Comparison of ENCODE assay signal across 1 cellular context in genomic region chr16:2473999-2474876, GRCh38.
TF ChIP-seq lines count a peak whose summit lies in the region.

No MANE protein-coding gene starts in this region.

TF ChIP-seq in HepG2, 621 proteins besides CTCF, POLR2A, EP300 and RAD21 (continued from another document and continues in another):
- TF ChIP-seq HNF1A (IDR thresholded peaks at IDR 0.05; ENCODE audit: low read depth) (no peak), HNF1A (CRISPR knock-in tag; IDR thresholded peaks at IDR 0.05; ENCODE audit: borderline replicate concordance) (0 out of 2 replicates have a peak, but pooled peaks have one; percentile 17), ZNF766 (CRISPR knock-in tag; IDR thresholded peaks at IDR 0.05; ENCODE audit: borderline replicate concordance) (no peak), ZNF546 (CRISPR knock-in tag; conservative IDR thresholded peaks at IDR 0.05) (no peak), ARNT2 (CRISPR knock-in tag; IDR thresholded peaks at IDR 0.05; ENCODE audit: low read depth) (0 out of 2 replicates have a peak, but pooled peaks have one; percentile 57), ZC3H4 (CRISPR knock-in tag; IDR thresholded peaks at IDR 0.05; ENCODE audit: borderline replicate concordance) (no peak), NR2F2 (IDR thresholded peaks at IDR 0.05; ENCODE audit: borderline replicate concordance, low read depth) (no peak), RXRB (CRISPR knock-in tag; IDR thresholded peaks at IDR 0.05; ENCODE audit: borderline replicate concordance) (no peak), ZNF335 (CRISPR knock-in tag; IDR thresholded peaks at IDR 0.05) (no peak), GRHL1 (CRISPR knock-in tag; conservative IDR thresholded peaks at IDR 0.05) (no peak), SALL2 (CRISPR knock-in tag; IDR thresholded peaks at IDR 0.05) (peak; percentile 9; the same call in 1 of the 2 replicates), ZNF576 (CRISPR knock-in tag; IDR thresholded peaks at IDR 0.05) (no peak), ZFP1 (CRISPR knock-in tag; IDR thresholded peaks at IDR 0.05) (no peak), EZH2 (conservative IDR thresholded peaks at IDR 0.05; ENCODE audit: low read depth, low read length) (no peak), ZBTB49 (CRISPR knock-in tag; IDR thresholded peaks at IDR 0.05; ENCODE audit: borderline replicate concordance) (no peak), FIP1L1 (IDR thresholded peaks at IDR 0.05; ENCODE audit: borderline replicate concordance, insufficient read depth, low read depth, low read length) (no peak), ZNF180 (CRISPR knock-in tag; IDR thresholded peaks at IDR 0.05; ENCODE audit: borderline replicate concordance, low read depth) (no peak), TMF1 (CRISPR knock-in tag; IDR thresholded peaks at IDR 0.05; ENCODE audit: low read depth) (no peak), ZNF383 (CRISPR knock-in tag; IDR thresholded peaks at IDR 0.05; ENCODE audit: borderline replicate concordance) (no peak), JUNB (CRISPR knock-in tag; IDR thresholded peaks at IDR 0.05; ENCODE audit: borderline replicate concordance) (no peak), ELK4 (CRISPR knock-in tag; IDR thresholded peaks at IDR 0.05; ENCODE audit: borderline replicate concordance) (0 out of 2 replicates have a peak, but pooled peaks have one; percentile 12), AHR (CRISPR knock-in tag; IDR thresholded peaks at IDR 0.05) (no peak), ZNF333 (CRISPR knock-in tag; IDR thresholded peaks at IDR 0.05; ENCODE audit: borderline replicate concordance) (peak; percentile 84; the same call in 1 of the 2 replicates), ISL2 (CRISPR knock-in tag; IDR thresholded peaks at IDR 0.05) (no peak; the same call in 1 of the 2 replicates), RNF2 (conservative IDR thresholded peaks at IDR 0.05; ENCODE audit: low read depth) (0 out of 2 replicates have a peak, but pooled peaks have one; percentile 41)
- TF ChIP-seq, protein P1, sequence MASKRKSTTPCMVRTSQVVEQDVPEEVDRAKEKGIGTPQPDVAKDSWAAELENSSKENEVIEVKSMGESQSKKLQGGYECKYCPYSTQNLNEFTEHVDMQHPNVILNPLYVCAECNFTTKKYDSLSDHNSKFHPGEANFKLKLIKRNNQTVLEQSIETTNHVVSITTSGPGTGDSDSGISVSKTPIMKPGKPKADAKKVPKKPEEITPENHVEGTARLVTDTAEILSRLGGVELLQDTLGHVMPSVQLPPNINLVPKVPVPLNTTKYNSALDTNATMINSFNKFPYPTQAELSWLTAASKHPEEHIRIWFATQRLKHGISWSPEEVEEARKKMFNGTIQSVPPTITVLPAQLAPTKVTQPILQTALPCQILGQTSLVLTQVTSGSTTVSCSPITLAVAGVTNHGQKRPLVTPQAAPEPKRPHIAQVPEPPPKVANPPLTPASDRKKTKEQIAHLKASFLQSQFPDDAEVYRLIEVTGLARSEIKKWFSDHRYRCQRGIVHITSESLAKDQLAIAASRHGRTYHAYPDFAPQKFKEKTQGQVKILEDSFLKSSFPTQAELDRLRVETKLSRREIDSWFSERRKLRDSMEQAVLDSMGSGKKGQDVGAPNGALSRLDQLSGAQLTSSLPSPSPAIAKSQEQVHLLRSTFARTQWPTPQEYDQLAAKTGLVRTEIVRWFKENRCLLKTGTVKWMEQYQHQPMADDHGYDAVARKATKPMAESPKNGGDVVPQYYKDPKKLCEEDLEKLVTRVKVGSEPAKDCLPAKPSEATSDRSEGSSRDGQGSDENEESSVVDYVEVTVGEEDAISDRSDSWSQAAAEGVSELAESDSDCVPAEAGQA (IDR thresholded peaks at IDR 0.05; ENCODE audit: low read depth): no peak
- TF ChIP-seq, protein P1 (CRISPR knock-in tag; IDR thresholded peaks at IDR 0.05; ENCODE audit: borderline replicate concordance): no peak
- TF ChIP-seq, protein P2, sequence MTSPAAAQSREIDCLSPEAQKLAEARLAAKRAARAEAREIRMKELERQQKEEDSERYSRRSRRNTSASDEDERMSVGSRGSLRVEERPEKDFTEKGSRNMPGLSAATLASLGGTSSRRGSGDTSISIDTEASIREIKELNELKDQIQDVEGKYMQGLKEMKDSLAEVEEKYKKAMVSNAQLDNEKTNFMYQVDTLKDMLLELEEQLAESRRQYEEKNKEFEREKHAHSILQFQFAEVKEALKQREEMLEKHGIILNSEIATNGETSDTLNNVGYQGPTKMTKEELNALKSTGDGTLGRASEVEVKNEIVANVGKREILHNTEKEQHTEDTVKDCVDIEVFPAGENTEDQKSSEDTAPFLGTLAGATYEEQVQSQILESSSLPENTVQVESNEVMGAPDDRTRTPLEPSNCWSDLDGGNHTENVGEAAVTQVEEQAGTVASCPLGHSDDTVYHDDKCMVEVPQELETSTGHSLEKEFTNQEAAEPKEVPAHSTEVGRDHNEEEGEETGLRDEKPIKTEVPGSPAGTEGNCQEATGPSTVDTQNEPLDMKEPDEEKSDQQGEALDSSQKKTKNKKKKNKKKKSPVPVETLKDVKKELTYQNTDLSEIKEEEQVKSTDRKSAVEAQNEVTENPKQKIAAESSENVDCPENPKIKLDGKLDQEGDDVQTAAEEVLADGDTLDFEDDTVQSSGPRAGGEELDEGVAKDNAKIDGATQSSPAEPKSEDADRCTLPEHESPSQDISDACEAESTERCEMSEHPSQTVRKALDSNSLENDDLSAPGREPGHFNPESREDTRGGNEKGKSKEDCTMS (CRISPR knock-in tag; conservative IDR thresholded peaks at IDR 0.05): no peak
- TF ChIP-seq, protein P3, sequence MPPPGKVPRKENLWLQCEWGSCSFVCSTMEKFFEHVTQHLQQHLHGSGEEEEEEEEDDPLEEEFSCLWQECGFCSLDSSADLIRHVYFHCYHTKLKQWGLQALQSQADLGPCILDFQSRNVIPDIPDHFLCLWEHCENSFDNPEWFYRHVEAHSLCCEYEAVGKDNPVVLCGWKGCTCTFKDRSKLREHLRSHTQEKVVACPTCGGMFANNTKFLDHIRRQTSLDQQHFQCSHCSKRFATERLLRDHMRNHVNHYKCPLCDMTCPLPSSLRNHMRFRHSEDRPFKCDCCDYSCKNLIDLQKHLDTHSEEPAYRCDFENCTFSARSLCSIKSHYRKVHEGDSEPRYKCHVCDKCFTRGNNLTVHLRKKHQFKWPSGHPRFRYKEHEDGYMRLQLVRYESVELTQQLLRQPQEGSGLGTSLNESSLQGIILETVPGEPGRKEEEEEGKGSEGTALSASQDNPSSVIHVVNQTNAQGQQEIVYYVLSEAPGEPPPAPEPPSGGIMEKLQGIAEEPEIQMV (CRISPR knock-in tag; IDR thresholded peaks at IDR 0.05; ENCODE audit: low read depth): no peak
- TF ChIP-seq, protein P4, sequence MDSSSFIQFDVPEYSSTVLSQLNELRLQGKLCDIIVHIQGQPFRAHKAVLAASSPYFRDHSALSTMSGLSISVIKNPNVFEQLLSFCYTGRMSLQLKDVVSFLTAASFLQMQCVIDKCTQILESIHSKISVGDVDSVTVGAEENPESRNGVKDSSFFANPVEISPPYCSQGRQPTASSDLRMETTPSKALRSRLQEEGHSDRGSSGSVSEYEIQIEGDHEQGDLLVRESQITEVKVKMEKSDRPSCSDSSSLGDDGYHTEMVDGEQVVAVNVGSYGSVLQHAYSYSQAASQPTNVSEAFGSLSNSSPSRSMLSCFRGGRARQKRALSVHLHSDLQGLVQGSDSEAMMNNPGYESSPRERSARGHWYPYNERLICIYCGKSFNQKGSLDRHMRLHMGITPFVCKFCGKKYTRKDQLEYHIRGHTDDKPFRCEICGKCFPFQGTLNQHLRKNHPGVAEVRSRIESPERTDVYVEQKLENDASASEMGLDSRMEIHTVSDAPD (CRISPR knock-in tag; IDR thresholded peaks at IDR 0.05): no peak
- TF ChIP-seq, protein P5, sequence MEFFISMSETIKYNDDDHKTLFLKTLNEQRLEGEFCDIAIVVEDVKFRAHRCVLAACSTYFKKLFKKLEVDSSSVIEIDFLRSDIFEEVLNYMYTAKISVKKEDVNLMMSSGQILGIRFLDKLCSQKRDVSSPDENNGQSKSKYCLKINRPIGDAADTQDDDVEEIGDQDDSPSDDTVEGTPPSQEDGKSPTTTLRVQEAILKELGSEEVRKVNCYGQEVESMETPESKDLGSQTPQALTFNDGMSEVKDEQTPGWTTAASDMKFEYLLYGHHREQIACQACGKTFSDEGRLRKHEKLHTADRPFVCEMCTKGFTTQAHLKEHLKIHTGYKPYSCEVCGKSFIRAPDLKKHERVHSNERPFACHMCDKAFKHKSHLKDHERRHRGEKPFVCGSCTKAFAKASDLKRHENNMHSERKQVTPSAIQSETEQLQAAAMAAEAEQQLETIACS (CRISPR knock-in tag; IDR thresholded peaks at IDR 0.05): 0 out of 2 replicates have a peak, but pooled peaks have one; percentile 19
